In genomic region chr5:131230406-131230805, GRCh38 we compare ENCODE assay signal across 9 cellular contexts. TPM values are rescaled to one million over a fixed set of nuclear protein-coding genes. Genes with fewer than 3 reads are reported as not detected.
DNase-seq lines count a peak whose midpoint lies in the region; ATAC-seq and TF ChIP-seq lines count a peak whose summit lies in the region.
"Had no signal": no experiment of that assay in that cellular context is flagged by ENCODE, and none has a peak within 500 bp of the region (broad histone marks: within the 10 kb centered on the region; RNA-seq: fewer than 3 reads in every experiment).

No MANE protein-coding gene starts in this region.

- H3K4me1 ChIP-seq in upper lobe of right lung: no peaks in the 10 kb centered on the region

- no peaks in the 10 kb centered on the region for H3K27me3 ChIP-seq in upper lobe of right lung

- CTCF ChIA-PET in Calu3 (lab: Charles Lee): no interaction called here

- H3K4me3 Mint-ChIP-seq in stimulated activated memory B cell treated with anti-CD40 and anti-IgM and Interleukin-4, amounts not matched to agents 10 μg/mL and 1 μg/mL and 100 μg/mL, for 72 hours: peak overlapping the region; percentile 52
- H3K4me3 Mint-ChIP-seq in Calu3 (ENCODE audit: low read depth, unreplicated experiment): no peak overlapping the region

- ATAC-seq in HG02870 (IDR thresholded peaks at IDR 0.05; ENCODE audit: unreplicated experiment) (peak; percentile 81), upper lobe of right lung (no peak)
- peak; percentile 57 for ATAC-seq in stimulated activated memory B cell treated with anti-CD40 and anti-IgM and Interleukin-4, amounts not matched to agents 10 μg/mL and 1 μg/mL and 100 μg/mL, for 72 hours

- intact Hi-C loops in Calu3 (cut with micrococcal nuclease; ENCODE audit: unreplicated experiment) (no loop called here), upper lobe of right lung (cut with DNase I) (no loop called here)

- no peaks in the 10 kb centered on the region for H3K9me3 Mint-ChIP-seq in stimulated activated memory B cell treated with anti-CD40 and anti-IgM and Interleukin-4, amounts not matched to agents 10 μg/mL and 1 μg/mL and 100 μg/mL, for 72 hours
- H3K9me3 Mint-ChIP-seq in Calu3 (ENCODE audit: low read depth, unreplicated experiment): no peaks in the 10 kb centered on the region

- H3K27ac ChIP-seq in upper lobe of right lung: no peak overlapping the region

- H3K4me3 ChIP-seq in upper lobe of right lung: no peak overlapping the region

- no TSS peak for BruUV-seq in Calu3 (replicated peaks; lab: Mats Ljungman, UMichigan)

- TF ChIP-seq CTCF in Calu3 (IDR thresholded peaks at IDR 0.05; ENCODE audit: unreplicated experiment): no peak
- no peak for TF ChIP-seq CTCF in upper lobe of right lung (IDR thresholded peaks at IDR 0.05)

- peak overlapping the region; percentile 62 for H3K27ac Mint-ChIP-seq in stimulated activated memory B cell treated with anti-CD40 and anti-IgM and Interleukin-4, amounts not matched to agents 10 μg/mL and 1 μg/mL and 100 μg/mL, for 72 hours
- no peak overlapping the region for H3K27ac Mint-ChIP-seq in Calu3 (ENCODE audit: unreplicated experiment)

- H3K36me3 Mint-ChIP-seq in stimulated activated memory B cell treated with anti-CD40 and anti-IgM and Interleukin-4, amounts not matched to agents 10 μg/mL and 1 μg/mL and 100 μg/mL, for 72 hours: no peaks in the 10 kb centered on the region
- no peaks in the 10 kb centered on the region for H3K36me3 Mint-ChIP-seq in Calu3 (ENCODE audit: insufficient read depth, unreplicated experiment)

- DNase-seq in SHP77 treated with DMSO at 0.1 percent for 48 hours (lab: John Stamatoyannopoulos, UW): peak; percentile 5
- no peak for DNase-seq in SHP77 (lab: John Stamatoyannopoulos, UW)
- DNase-seq in RPMI7951 (ENCODE audit: low read depth): peak; percentile 4
- DNase-seq in Calu3: no peak
- no peak for DNase-seq in upper lobe of right lung
- no peak for DNase-seq in ureter (ENCODE audit: low spot score)
- DNase-seq: T-helper 2 cell had no signal

- peaks cover 19% of the 10 kb centered on the region for H3K4me1 Mint-ChIP-seq in stimulated activated memory B cell treated with anti-CD40 and anti-IgM and Interleukin-4, amounts not matched to agents 10 μg/mL and 1 μg/mL and 100 μg/mL, for 72 hours
- no peaks in the 10 kb centered on the region for H3K4me1 Mint-ChIP-seq in Calu3 (ENCODE audit: low read depth, unreplicated experiment)

- H3K36me3 ChIP-seq in upper lobe of right lung: no peaks in the 10 kb centered on the region

- no peaks in the 10 kb centered on the region for H3K9me3 ChIP-seq in upper lobe of right lung

- H3K27me3 Mint-ChIP-seq in stimulated activated memory B cell treated with anti-CD40 and anti-IgM and Interleukin-4, amounts not matched to agents 10 μg/mL and 1 μg/mL and 100 μg/mL, for 72 hours: no peaks in the 10 kb centered on the region
- H3K27me3 Mint-ChIP-seq in Calu3 (ENCODE audit: unreplicated experiment): no peaks in the 10 kb centered on the region

RNA-seq across cellular contexts. Expression of gene CDC42SE2, which starts 33.4 kb away (rescaled TPM):
- 12.7 and 14.2 TPM in 2 replicates for total RNA-seq in RPMI7951 (2014; rRNA removed; shearing (Covaris generic))
- total RNA-seq in Calu3 (2022): 63.9 and 65.5 TPM in 2 replicates
- 37.0 TPM for total RNA-seq in upper lobe of right lung
- 39.6 TPM for total RNA-seq in ureter

RNA-seq across cellular contexts. Expression of gene LYRM7, which starts 59.7 kb away (rescaled TPM):
- total RNA-seq in RPMI7951 (2014; rRNA removed; shearing (Covaris generic)): 10.1 and 12.2 TPM in 2 replicates
- 12.6 and 14.6 TPM in 2 replicates for total RNA-seq in Calu3 (2022)
- 6.0 TPM for total RNA-seq in upper lobe of right lung
- 16.4 TPM for total RNA-seq in ureter

Comparison
In these comparisons a context has a peak if more than half of its experiments do, and no peak if none do; other contexts are left out.
1. DNase-seq: peak in SHP77 treated with DMSO at 0.1 percent for 48 hours (single experiment) and RPMI7951 (single experiment); none in SHP77 (0 of 2), Calu3 (single experiment), upper lobe of right lung (single experiment) and ureter (single experiment).